Comparison of ENCODE assay signal across 8 cellular contexts in the genomic region with DNA sequence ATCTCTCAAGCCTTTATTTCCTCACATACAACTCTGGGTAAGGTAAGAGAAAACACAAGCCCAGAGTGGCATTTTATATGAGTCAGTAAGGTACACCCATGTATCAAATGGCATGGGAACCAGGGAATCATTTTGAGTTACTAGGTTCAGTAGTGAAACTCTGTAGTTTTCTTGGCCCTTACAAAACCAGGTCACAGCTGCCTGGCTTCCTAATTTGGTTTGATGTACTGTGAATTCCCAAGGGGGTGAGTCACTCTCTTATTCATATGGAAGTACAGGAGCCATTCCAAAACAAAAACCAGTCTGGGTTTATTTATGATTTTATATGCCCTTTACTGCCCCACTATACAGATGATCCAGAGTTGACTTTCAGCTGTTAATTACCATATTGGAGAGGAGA.
DNase-seq lines count a peak whose midpoint lies in the region; ATAC-seq and TF ChIP-seq lines count a peak whose summit lies in the region.

No MANE protein-coding gene starts in this region.

- no peaks in the 10 kb centered on the region for H3K9me3 ChIP-seq in fibroblast of lung (ENCODE audit: control insufficient read depth, insufficient read depth, low read depth, low read length)

- H3K4me1 ChIP-seq in fibroblast of lung (ENCODE audit: control insufficient read depth, extremely low read depth, insufficient read depth, low read length): peaks cover 5% of the 10 kb centered on the region

- H4K20me1 ChIP-seq in fibroblast of lung (ENCODE audit: control insufficient read depth, extremely low read depth, insufficient read depth, low read length): no peaks in the 10 kb centered on the region

- H3K27me3 ChIP-seq in fibroblast of lung (ENCODE audit: control insufficient read depth, insufficient read depth, low read length): no peaks in the 10 kb centered on the region

- no peak overlapping the region for H2AFZ ChIP-seq in fibroblast of lung (ENCODE audit: low read length)

- DNase-seq in NCI-H446 treated with DMSO at 0.1 percent for 48 hours (lab: John Stamatoyannopoulos, UW) (peak; percentile 97), fibroblast of lung (ENCODE audit: low read depth in 2 of 2) (peak; percentile 98 to 99), skeletal muscle cell (ENCODE audit: low read depth) (peak; percentile 99), SKM-1 (lab: John Stamatoyannopoulos, UW; ENCODE audit: unreplicated experiment) (no peak), nucleus accumbens (lab: John Stamatoyannopoulos, UW) (no peak), NCI-H187 treated with DMSO at 0.1 percent for 48 hours (lab: John Stamatoyannopoulos, UW) (no peak), NCI-H146 treated with DMSO at 0.1 percent for 48 hours (lab: John Stamatoyannopoulos, UW; ENCODE audit: unreplicated experiment) (no peak)

- no peak overlapping the region for H3K9ac ChIP-seq in fibroblast of lung (ENCODE audit: insufficient read depth, low read length)

- no peaks in the 10 kb centered on the region for H3K79me2 ChIP-seq in fibroblast of lung (ENCODE audit: control insufficient read depth, insufficient read depth, low read length)

- H3K4me3 ChIP-seq in fibroblast of lung (replicated peaks in 1 of 4; ENCODE audit: control extremely low read depth in 1 of 4, insufficient read depth in 1 of 4, low read depth in 3 of 4, low read length in 4 of 4) (no peak overlapping the region), skeletal muscle cell (ENCODE audit: low read depth, low read length) (no peak overlapping the region)

- no peaks in the 10 kb centered on the region for H3K36me3 ChIP-seq in fibroblast of lung (ENCODE audit: control insufficient read depth, insufficient read depth, low read length)

- TF ChIP-seq CTCF in fibroblast of lung (conservative IDR thresholded peaks at IDR 0.05 in 1 of 2, IDR thresholded peaks at IDR 0.05 in 1 of 2; ENCODE audit: low read depth in 1 of 2, low read length in 2 of 2): no peak

- peak overlapping the region; percentile 11 for H3K27ac ChIP-seq in fibroblast of lung (ENCODE audit: insufficient read depth, low read length)

- peak overlapping the region; percentile 70 for H3K4me2 ChIP-seq in fibroblast of lung (ENCODE audit: extremely low read depth, insufficient read depth, low read length)

- ATAC-seq in GM21360 (IDR thresholded peaks at IDR 0.05; ENCODE audit: unreplicated experiment): peak; percentile 41

Comparison
In these comparisons a context has a peak if more than half of its experiments do, and no peak if none do; other contexts are left out.
1. DNase-seq: peak in NCI-H446 treated with DMSO at 0.1 percent for 48 hours (single experiment), fibroblast of lung (2 of 2) and skeletal muscle cell (single experiment); none in SKM-1 (single experiment), nucleus accumbens (0 of 56), NCI-H187 treated with DMSO at 0.1 percent for 48 hours (single experiment) and NCI-H146 treated with DMSO at 0.1 percent for 48 hours (single experiment).